2 cellular contexts compared by ENCODE assay signal in genomic region chr10:8790390-8790789, GRCh38.
TF ChIP-seq lines count a peak whose summit lies in the region.

No MANE protein-coding gene starts in this region.

TF ChIP-seq in liver, 16 proteins besides CTCF, POLR2A, EP300 and RAD21 (continued from another document):
- TF ChIP-seq ZBTB33 (IDR thresholded peaks at IDR 0.05) = no peak

TF ChIP-seq in HepG2, 621 proteins besides CTCF, POLR2A, EP300 and RAD21 (continued from another document):
- TF ChIP-seq, protein P1, sequence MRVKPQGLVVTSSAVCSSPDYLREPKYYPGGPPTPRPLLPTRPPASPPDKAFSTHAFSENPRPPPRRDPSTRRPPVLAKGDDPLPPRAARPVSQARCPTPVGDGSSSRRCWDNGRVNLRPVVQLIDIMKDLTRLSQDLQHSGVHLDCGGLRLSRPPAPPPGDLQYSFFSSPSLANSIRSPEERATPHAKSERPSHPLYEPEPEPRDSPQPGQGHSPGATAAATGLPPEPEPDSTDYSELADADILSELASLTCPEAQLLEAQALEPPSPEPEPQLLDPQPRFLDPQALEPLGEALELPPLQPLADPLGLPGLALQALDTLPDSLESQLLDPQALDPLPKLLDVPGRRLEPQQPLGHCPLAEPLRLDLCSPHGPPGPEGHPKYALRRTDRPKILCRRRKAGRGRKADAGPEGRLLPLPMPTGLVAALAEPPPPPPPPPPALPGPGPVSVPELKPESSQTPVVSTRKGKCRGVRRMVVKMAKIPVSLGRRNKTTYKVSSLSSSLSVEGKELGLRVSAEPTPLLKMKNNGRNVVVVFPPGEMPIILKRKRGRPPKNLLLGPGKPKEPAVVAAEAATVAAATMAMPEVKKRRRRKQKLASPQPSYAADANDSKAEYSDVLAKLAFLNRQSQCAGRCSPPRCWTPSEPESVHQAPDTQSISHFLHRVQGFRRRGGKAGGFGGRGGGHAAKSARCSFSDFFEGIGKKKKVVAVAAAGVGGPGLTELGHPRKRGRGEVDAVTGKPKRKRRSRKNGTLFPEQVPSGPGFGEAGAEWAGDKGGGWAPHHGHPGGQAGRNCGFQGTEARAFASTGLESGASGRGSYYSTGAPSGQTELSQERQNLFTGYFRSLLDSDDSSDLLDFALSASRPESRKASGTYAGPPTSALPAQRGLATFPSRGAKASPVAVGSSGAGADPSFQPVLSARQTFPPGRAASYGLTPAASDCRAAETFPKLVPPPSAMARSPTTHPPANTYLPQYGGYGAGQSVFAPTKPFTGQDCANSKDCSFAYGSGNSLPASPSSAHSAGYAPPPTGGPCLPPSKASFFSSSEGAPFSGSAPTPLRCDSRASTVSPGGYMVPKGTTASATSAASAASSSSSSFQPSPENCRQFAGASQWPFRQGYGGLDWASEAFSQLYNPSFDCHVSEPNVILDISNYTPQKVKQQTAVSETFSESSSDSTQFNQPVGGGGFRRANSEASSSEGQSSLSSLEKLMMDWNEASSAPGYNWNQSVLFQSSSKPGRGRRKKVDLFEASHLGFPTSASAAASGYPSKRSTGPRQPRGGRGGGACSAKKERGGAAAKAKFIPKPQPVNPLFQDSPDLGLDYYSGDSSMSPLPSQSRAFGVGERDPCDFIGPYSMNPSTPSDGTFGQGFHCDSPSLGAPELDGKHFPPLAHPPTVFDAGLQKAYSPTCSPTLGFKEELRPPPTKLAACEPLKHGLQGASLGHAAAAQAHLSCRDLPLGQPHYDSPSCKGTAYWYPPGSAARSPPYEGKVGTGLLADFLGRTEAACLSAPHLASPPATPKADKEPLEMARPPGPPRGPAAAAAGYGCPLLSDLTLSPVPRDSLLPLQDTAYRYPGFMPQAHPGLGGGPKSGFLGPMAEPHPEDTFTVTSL (CRISPR knock-in tag; IDR thresholded peaks at IDR 0.05; ENCODE audit: borderline replicate concordance) = no peak
